Comparison of ENCODE assay signal across 22 cellular contexts in genomic region chr5:181282874-181283273, GRCh38.
"Had no signal": no experiment of that assay in that cellular context is flagged by ENCODE, and none has a peak within 500 bp of the region (broad histone marks: within the 10 kb centered on the region; RNA-seq: fewer than 3 reads in every experiment).

No MANE protein-coding gene starts in this region.

- H3K4me1 Mint-ChIP-seq: activated CD4-positive, alpha-beta memory T cell treated with anti-CD3 and anti-CD28 coated beads, Interleukin-2, amount 10 ng/mL, durations not matched to agents 7 days and 5 days; T-helper 17 cell had no signal

- H3K27me3 ChIP-seq: breast epithelium had no signal

- H3K9me3 ChIP-seq: breast epithelium had no signal

- H3K27ac Mint-ChIP-seq: activated B cell treated with CpG ODN at 0.5 μM for 24 hours; activated CD4-positive, alpha-beta memory T cell treated with anti-CD3 and anti-CD28 coated beads, Interleukin-2, amount 10 ng/mL, durations not matched to agents 7 days and 5 days; T-helper 17 cell had no signal

- H3K4me3 Mint-ChIP-seq: activated B cell treated with CpG ODN at 0.5 μM for 24 hours; activated CD4-positive, alpha-beta memory T cell treated with anti-CD3 and anti-CD28 coated beads, Interleukin-2, amount 10 ng/mL, durations not matched to agents 7 days and 5 days; T-helper 17 cell had no signal

- DNase-seq: activated B cell treated with CpG ODN at 0.5 μM for 24 hours; activated CD4-positive, alpha-beta memory T cell treated with anti-CD3 and anti-CD28 coated beads, Interleukin-2, amount 10 ng/mL, durations not matched to agents 7 days and 5 days; activated CD4-positive, alpha-beta T cell treated with anti-CD3 and anti-CD28 coated beads for 1 hour; activated CD4-positive, alpha-beta T cell treated with anti-CD3 and anti-CD28 coated beads, Interleukin-2, amount 50 U/mL, for 1 hour; activated naive CD4-positive, alpha-beta T cell treated with anti-CD3 and anti-CD28 coated beads, Interleukin-2, amount 50 U/mL, for 16 hours; activated T-cell treated with anti-CD3 and anti-CD28 coated beads for 4 hours; caudate nucleus; Kasumi-1; KBM-7; NCI-H1105 treated with DMSO at 0.1 percent for 48 hours; NCI-H1436 treated with DMSO at 0.1 percent for 48 hours; NCI-H187; NCI-H2081; NCI-H510A treated with DMSO at 0.1 percent for 48 hours; NCI-H69; NK-92 treated with Interleukin-12 subunit alpha and Interleukin-12 subunit beta, amount 100 ng/mL, for 24 hours; PC-3; SHP77 treated with DMSO at 0.1 percent for 48 hours; T-helper 17 cell; T-helper 9 cell had no signal

- ATAC-seq: PC-3, T-helper 17 cell had no signal

- H3K9me3 Mint-ChIP-seq: activated B cell treated with CpG ODN at 0.5 μM for 24 hours; activated CD4-positive, alpha-beta memory T cell treated with anti-CD3 and anti-CD28 coated beads, Interleukin-2, amount 10 ng/mL, durations not matched to agents 7 days and 5 days had no signal

- H3K36me3 ChIP-seq: breast epithelium had no signal

- H3K4me1 ChIP-seq: breast epithelium had no signal

- H3K27ac ChIP-seq: breast epithelium had no signal

- FAIRE-seq: RCC 7860 had no signal

- H3K27me3 Mint-ChIP-seq: activated B cell treated with CpG ODN at 0.5 μM for 24 hours, T-helper 17 cell had no signal

- H3K4me3 ChIP-seq: breast epithelium had no signal
